9 cellular contexts compared by ENCODE assay signal in genomic region chr12:51950682-51951198, GRCh38. TPM values are rescaled to one million over a fixed set of nuclear protein-coding genes. Genes with fewer than 3 reads are reported as not detected.
DNase-seq lines count a peak whose midpoint lies in the region; ATAC-seq, FAIRE-seq and TF ChIP-seq lines count a peak whose summit lies in the region.
"Had no signal": no experiment of that assay in that cellular context is flagged by ENCODE, and none has a peak within 500 bp of the region (broad histone marks: within the 10 kb centered on the region; RNA-seq: fewer than 3 reads in every experiment).

No MANE protein-coding gene starts in this region.

- peaks cover 0 to 7% (median 0%) of the 10 kb centered on the region in 5 donors for H3K9me3 Mint-ChIP-seq in CD8-positive, alpha-beta memory T cell

- no peaks in the 10 kb centered on the region for H3K79me2 ChIP-seq in OCI-LY7 (ENCODE audit: insufficient read depth, low read depth, low read length)

- DNase-seq in CD8-positive, alpha-beta memory T cell, result no peak
- DNase-seq in OCI-LY7 (ENCODE audit: low spot score) (no peak), epithelial cell of esophagus (ENCODE audit: low read depth) (no peak), pancreas (no peak), NCI-H2029 treated with DMSO at 0.1 percent for 48 hours (lab: John Stamatoyannopoulos, UW) (no peak), NOMO-1 treated with dmso at 0.1 percent for 144 hours (lab: John Stamatoyannopoulos, UW; ENCODE audit: unreplicated experiment) (no peak)

- peaks cover 5 to 11% of the 10 kb centered on the region in 2 donors for H3K27me3 Mint-ChIP-seq in CD8-positive, alpha-beta memory T cell

- peaks cover 0 to 4% (median 3%) of the 10 kb centered on the region in 3 donors for H3K36me3 Mint-ChIP-seq in CD8-positive, alpha-beta memory T cell

- intact Hi-C loops in OCI-LY7 (cut with micrococcal nuclease; ENCODE audit: unreplicated experiment), result loop anchor here (2.0 kb wide), 1 partner anchor 360 kb away; the partner anchor contains the start of gene SCN8A
- intact Hi-C loops in pancreas (cut with DNase I), result no loop called here

- ATAC-seq in pancreas (no peak), GM21825 (IDR thresholded peaks at IDR 0.05; ENCODE audit: unreplicated experiment) (no peak), GM18909 (IDR thresholded peaks at IDR 0.05; ENCODE audit: poor library complexity, unreplicated experiment) (no peak)

- H3K4me3 ChIP-seq in CD8-positive, alpha-beta memory T cell (ENCODE audit: low read length), result peak overlapping the region; percentile 60
- peak overlapping the region; percentile 68 for H3K4me3 ChIP-seq in OCI-LY7 (ENCODE audit: low read depth, low read length, poor library complexity, severe bottlenecking)
- peak overlapping the region; percentile 52 for H3K4me3 ChIP-seq in epithelial cell of esophagus (ENCODE audit: low read length)
- H3K4me3 ChIP-seq in pancreas, result peak overlapping the region; percentile 20 to 43 (median 37)

- CTCF ChIA-PET in CD8-positive, alpha-beta memory T cell (lab: Charles Lee), result interaction anchor here (1.2 to 1.7 kb wide), 2 partner anchors 24 to 42 kb away, joined by 4 to 7 read pairs; no protein-coding TSS in a partner anchor
- CTCF ChIA-PET in OCI-LY7 (lab: Charles Lee; ENCODE audit: unreplicated experiment), result no interaction called here

- H4K20me1 ChIP-seq in OCI-LY7 (ENCODE audit: insufficient read depth, low read length), result 0 out of 2 replicates have a peak, but pooled peaks cover 4% of the 10 kb centered on the region

- POLR2A ChIA-PET in CD8-positive, alpha-beta memory T cell (lab: Charles Lee), result interaction anchor here (0.7 kb wide), 1 partner anchor 15 kb away, joined by 3 read pairs; no protein-coding TSS in a partner anchor
- POLR2A ChIA-PET in OCI-LY7 (lab: Charles Lee), result interaction anchor here (0.6 to 1.3 kb wide), 2 partner anchors 10 to 882 kb away, joined by 3 to 4 read pairs; no protein-coding TSS in a partner anchor

- WGBS in pancreas, 2 donors, result 1% methylated on average over 5 of the region's 5 CpGs

- peaks cover 24 to 44% (median 36%) of the 10 kb centered on the region in 3 donors for H3K4me1 Mint-ChIP-seq in CD8-positive, alpha-beta memory T cell

- peak overlapping the region; percentile 87 to 98 (median 95) for H3K4me3 Mint-ChIP-seq in CD8-positive, alpha-beta memory T cell

- no peaks in the 10 kb centered on the region for H3K27me3 ChIP-seq in CD8-positive, alpha-beta memory T cell (ENCODE audit: insufficient read depth, low read length, poor library complexity, severe bottlenecking)
- H3K27me3 ChIP-seq in pancreas, result no peaks in the 10 kb centered on the region

- H3K9me3 ChIP-seq in CD8-positive, alpha-beta memory T cell (ENCODE audit: low read length), result no peaks in the 10 kb centered on the region
- no peaks in the 10 kb centered on the region for H3K9me3 ChIP-seq in OCI-LY7 (ENCODE audit: low read length)
- no peaks in the 10 kb centered on the region for H3K9me3 ChIP-seq in pancreas

- H3K9me2 ChIP-seq in OCI-LY7 (ENCODE audit: insufficient read depth, low read length), result no peaks in the 10 kb centered on the region

- BruUV-seq in OCI-LY7 (replicated peaks; lab: Mats Ljungman, UMichigan), result no TSS peak

- peak overlapping the region; percentile 95 for H3K4me2 ChIP-seq in OCI-LY7 (ENCODE audit: low read length)

- H3K36me3 ChIP-seq in CD8-positive, alpha-beta memory T cell (ENCODE audit: insufficient read depth, low read length), result no peaks in the 10 kb centered on the region
- H3K36me3 ChIP-seq in OCI-LY7 (ENCODE audit: insufficient read depth, low read length) (no peaks in the 10 kb centered on the region), pancreas (no peaks in the 10 kb centered on the region)

- peak overlapping the region; percentile 85; the same call in 1 of the 2 replicates for H2AFZ ChIP-seq in OCI-LY7 (ENCODE audit: low read length)

- TF ChIP-seq CTCF in OCI-LY7 (conservative IDR thresholded peaks at IDR 0.05; ENCODE audit: low read length), result no peak
- TF ChIP-seq CTCF in epithelial cell of esophagus (IDR thresholded peaks at IDR 0.05; ENCODE audit: insufficient read depth, low read depth, low read length, missing control alignments), result no peak
- TF ChIP-seq CTCF in pancreas (IDR thresholded peaks at IDR 0.05), result no peak

- peak overlapping the region; percentile 14 to 96 (median 90) for H3K27ac Mint-ChIP-seq in CD8-positive, alpha-beta memory T cell

- H3K27ac ChIP-seq in CD8-positive, alpha-beta memory T cell (ENCODE audit: low read depth, low read length), result no peak overlapping the region
- no peak overlapping the region for H3K27ac ChIP-seq in OCI-LY7 (ENCODE audit: low read depth, low read length, poor library complexity, severe bottlenecking)
- peak overlapping the region in 2 of 4 donors; percentile 10 to 62 for H3K27ac ChIP-seq in pancreas

- no peak for FAIRE-seq in pancreas (lab: Jason Lieb, UNC)
- FAIRE-seq: TTC549 had no signal

- peaks cover 28% of the 10 kb centered on the region for H3K4me1 ChIP-seq in CD8-positive, alpha-beta memory T cell (ENCODE audit: insufficient read depth, low read length)
- peaks cover 18% of the 10 kb centered on the region for H3K4me1 ChIP-seq in OCI-LY7 (ENCODE audit: insufficient read depth, low read length, poor library complexity, severe bottlenecking)
- peaks cover 13 to 25% (median 23%) of the 10 kb centered on the region in 3 donors for H3K4me1 ChIP-seq in pancreas

RNA-seq across cellular contexts. Expression of gene ACVR1B, which starts 0.8 kb away (rescaled TPM):
- total RNA-seq in CD8-positive, alpha-beta memory T cell, result 1 to 10 TPM; 7.8 to 8.7 TPM
- 1.3 TPM for polyA plus RNA-seq in CD8-positive, alpha-beta memory T cell
- total RNA-seq in OCI-LY7 (2014; rRNA removed; shearing (Covaris generic)), result 3.0 and 4.1 TPM in 2 replicates
- total RNA-seq in OCI-LY7 (2022), result 6.1 and 6.8 TPM in 2 replicates
- 10 to 100 TPM; 24.2 to 31.4 (median 27.8) TPM for total RNA-seq in pancreas
- 10 to 100 TPM; 16.0 to 22.4 TPM for polyA plus RNA-seq in pancreas

RNA-seq across cellular contexts. Expression of gene ACVRL1, which starts 43.4 kb away (rescaled TPM):
- total RNA-seq in CD8-positive, alpha-beta memory T cell, result under 1 TPM in 1 of 2 experiments, not detected in 1; 0.07 TPM
- polyA plus RNA-seq in CD8-positive, alpha-beta memory T cell, result not detected
- total RNA-seq in OCI-LY7 (2014; rRNA removed; shearing (Covaris generic)), result not detected in 2 replicates
- total RNA-seq in OCI-LY7 (2022), result not detected in 2 replicates
- 10 to 100 TPM in 3 of 6 donors, 1 to 10 TPM in 3; 6.6 to 20.8 (median 12.3) TPM for total RNA-seq in pancreas
- polyA plus RNA-seq in pancreas, result 10 to 100 TPM; 10.1 to 16.1 TPM

RNA-seq across cellular contexts. Expression of gene TAMALIN, which starts 56.0 kb away (rescaled TPM):
- 1 to 10 TPM; 7.3 to 8.4 TPM for total RNA-seq in CD8-positive, alpha-beta memory T cell
- 1.4 TPM for polyA plus RNA-seq in CD8-positive, alpha-beta memory T cell
- total RNA-seq in OCI-LY7 (2014; rRNA removed; shearing (Covaris generic)), result 0.41 and 0.66 TPM in 2 replicates
- total RNA-seq in OCI-LY7 (2022), result 0.89 and 1.3 TPM in 2 replicates
- total RNA-seq in pancreas, result 10 to 100 TPM in 3 of 6 donors, 1 to 10 TPM in 3; 7.1 to 18.0 (median 11.0) TPM
- polyA plus RNA-seq in pancreas, result 10 to 100 TPM; 25.4 to 51.6 TPM

Comparison
In these comparisons a context has a peak if more than half of its experiments do, and no peak if none do; other contexts are left out.
1. RNA of gene ACVRL1, which starts 43.4 kb away (total RNA-seq): 6.6 to 20.8 TPM in pancreas; 0.07 TPM in CD8-positive, alpha-beta memory T cell and not detected in OCI-LY7; every median in the first group is over 4 times any median in the second.
2. Peak in every context shown above with its lines, with median percentiles within 50 percentile points of each other: H3K4me3 ChIP-seq.